In the genomic region with DNA sequence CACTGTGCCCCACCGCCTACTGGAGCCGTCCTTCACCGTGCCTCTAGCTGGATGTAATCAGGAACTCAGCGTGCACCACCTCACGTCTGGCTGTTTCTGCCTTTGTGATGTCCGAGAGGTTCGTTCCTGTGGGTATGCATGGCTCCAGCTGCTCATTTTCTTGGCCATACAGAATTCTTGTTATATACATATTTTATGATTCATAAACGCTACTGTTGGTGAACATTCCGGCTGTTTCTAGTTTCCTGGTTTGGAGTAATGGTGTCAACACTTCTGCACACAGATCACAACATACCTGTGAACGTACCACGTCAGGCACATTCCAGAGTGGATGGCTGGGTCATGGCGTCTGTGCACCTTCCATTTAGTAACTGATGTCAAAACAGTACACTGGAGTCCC, we compare ENCODE assay signal across 26 cellular contexts.
"Had no signal": no experiment of that assay in that cellular context is flagged by ENCODE, and none has a peak within 500 bp of the region (broad histone marks: within the 10 kb centered on the region; RNA-seq: fewer than 3 reads in every experiment).

No MANE protein-coding gene starts in this region.

- H3K4me3 ChIP-seq: adrenal gland, body of pancreas, cardiac muscle cell, coronary artery, dorsolateral prefrontal cortex, gastroesophageal sphincter had no signal

- H3K4me1 ChIP-seq: adrenal gland, body of pancreas, foreskin keratinocyte, gastroesophageal sphincter had no signal

- DNase-seq: activated CD4-positive, alpha-beta memory T cell treated with anti-CD3 and anti-CD28 coated beads for 36 hours; activated CD4-positive, alpha-beta T cell treated with anti-CD3 and anti-CD28 coated beads for 36 hours; activated CD4-positive, alpha-beta T cell treated with anti-CD3 and anti-CD28 coated beads, Interleukin-2, amount 10 ng/mL, durations not matched to agents 24 days and 14 days; activated CD4-positive, CD25-positive, alpha-beta regulatory T cell; activated CD4-positive, CD25-positive, alpha-beta regulatory T cell treated with anti-CD3 and anti-CD28 coated beads, Interleukin-2, amount 50 U/mL, for 72 hours; activated CD8-positive, alpha-beta memory T cell treated with anti-CD3 and anti-CD28 coated beads, Interleukin-2, amount 10 ng/mL, durations not matched to agents 7 days and 5 days; activated CD8-positive, alpha-beta memory T cell treated with anti-CD3 and anti-CD28 coated beads, Interleukin-2, amount 50 U/mL, for 4 hours; activated CD8-positive, alpha-beta T cell treated with anti-CD3 and anti-CD28 coated beads, Interleukin-2, amount 10 ng/mL, durations not matched to agents 7 days and 5 days; activated effector memory CD4-positive, alpha-beta T cell treated with anti-CD3 and anti-CD28 coated beads, Interleukin-2, amount 50 U/mL, for 16 hours; activated naive CD4-positive, alpha-beta T cell treated with anti-CD3 and anti-CD28 coated beads for 36 hours; activated naive CD8-positive, alpha-beta T cell treated with anti-CD3 and anti-CD28 coated beads for 36 hours; activated naive CD8-positive, alpha-beta T cell treated with anti-CD3 and anti-CD28 coated beads, Interleukin-2, amount 50 U/mL, for 24 hours; activated T-cell treated with anti-CD3 and anti-CD28 coated beads, Interleukin-2, amount 50 U/mL, for 1 hour; activated T-cell treated with anti-CD3 and anti-CD28 coated beads, Interleukin-2, amount 50 U/mL, for 48 hours; amygdala; aorta; body of pancreas; dorsolateral prefrontal cortex; effector memory CD4-positive, alpha-beta T cell; foreskin keratinocyte; T-helper 2 cell had no signal

- H3K9me3 ChIP-seq: adrenal gland, body of pancreas, gastroesophageal sphincter had no signal

- H3K27ac ChIP-seq: adrenal gland, body of pancreas, cardiac muscle cell, coronary artery, dorsolateral prefrontal cortex, foreskin keratinocyte, gastroesophageal sphincter had no signal

- H3K27me3 ChIP-seq: adrenal gland, body of pancreas, cardiac muscle cell, dorsolateral prefrontal cortex, foreskin keratinocyte, gastroesophageal sphincter had no signal

- ATAC-seq: activated CD4-positive, alpha-beta T cell treated with anti-CD3 and anti-CD28 coated beads for 36 hours; activated CD8-positive, alpha-beta memory T cell treated with anti-CD3 and anti-CD28 coated beads, Interleukin-2, amount 10 ng/mL, durations not matched to agents 7 days and 5 days; activated CD8-positive, alpha-beta T cell treated with anti-CD3 and anti-CD28 coated beads, Interleukin-2, amount 10 ng/mL, durations not matched to agents 7 days and 5 days; activated naive CD8-positive, alpha-beta T cell treated with anti-CD3 and anti-CD28 coated beads, Interleukin-2, amount 50 U/mL, for 24 hours; body of pancreas; esophagus mucosa; foreskin keratinocyte; gastroesophageal sphincter had no signal
